ENCODE assay signal across 11 cellular contexts in genomic region chr14:77638738-77639137, GRCh38. TPM values are rescaled to one million over a fixed set of nuclear protein-coding genes. Genes with fewer than 3 reads are reported as not detected.
DNase-seq lines count a peak whose midpoint lies in the region.
"Had no signal": no experiment of that assay in that cellular context is flagged by ENCODE, and none has a peak within 500 bp of the region (broad histone marks: within the 10 kb centered on the region; RNA-seq: fewer than 3 reads in every experiment).

No MANE protein-coding gene starts in this region.

- no peak overlapping the region; the same call in 1 of the 2 replicates for H3K4me3 ChIP-seq in ACC112 (ENCODE audit: low read depth, low read length)
- no peak overlapping the region for H3K4me3 ChIP-seq in HAP-1
- H3K4me3 ChIP-seq: BLaER1 had no signal

- H3K79me2 ChIP-seq in ACC112 (ENCODE audit: control insufficient read depth, insufficient read depth, low read length, unreplicated experiment): no peaks in the 10 kb centered on the region

- DNase-seq in HS-27A (ENCODE audit: low read depth) (peak; percentile 87), amniotic stem cell (lab: John Stamatoyannopoulos, UW) (peak; percentile 88), islet precursor cell (peak; percentile 65), HAP-1 (ENCODE audit: low spot score in 2 of 2) (no peak), ureter (ENCODE audit: low spot score) (no peak), 8988T (no peak), NCI-H2171 treated with DMSO at 0.1 percent for 48 hours (lab: John Stamatoyannopoulos, UW) (no peak)
- DNase-seq: activated CD8-positive, alpha-beta memory T cell treated with anti-CD3 and anti-CD28 coated beads for 24 hours; NCI-H1930 had no signal

- H3K9me3 ChIP-seq in HAP-1: peaks cover 8% of the 10 kb centered on the region; the same call in 1 of the 2 replicates

- H3K27ac ChIP-seq in ACC112 (ENCODE audit: low read depth, low read length): peak overlapping the region; percentile 96
- H3K27ac ChIP-seq: BLaER1 had no signal

- in situ Hi-C loops in HAP-1 (cut with MboI; ENCODE audit: low sequenced_read_pairs): no loop called here

- H3K27me3 ChIP-seq in ACC112 (ENCODE audit: insufficient read depth, low read length): no peaks in the 10 kb centered on the region
- H3K27me3 ChIP-seq in HAP-1 (ENCODE audit: low read depth): no peaks in the 10 kb centered on the region

- no peaks in the 10 kb centered on the region for H3K36me3 ChIP-seq in ACC112 (ENCODE audit: insufficient read depth, low read length)
- H3K36me3 ChIP-seq in HAP-1 (replicated peaks): no peaks in the 10 kb centered on the region
- H3K36me3 ChIP-seq: BLaER1 had no signal

- H3K4me1 ChIP-seq in ACC112 (ENCODE audit: control insufficient read depth, insufficient read depth, low read length, unreplicated experiment): peaks cover 24% of the 10 kb centered on the region
- H3K4me1 ChIP-seq in HAP-1: peaks cover 4% of the 10 kb centered on the region

- peak overlapping the region; percentile 30 for H2AFZ ChIP-seq in ACC112 (ENCODE audit: low read length, unreplicated experiment)

RNA-seq across cellular contexts. Expression of gene SPTLC2, which starts 22.3 kb away (rescaled TPM):
- 49.9 TPM for total RNA-seq in ureter

Comparison
In these comparisons a context has a peak if more than half of its experiments do, and no peak if none do; other contexts are left out.
1. DNase-seq: peak in HS-27A (single experiment), amniotic stem cell (single experiment) and islet precursor cell (single experiment); none in HAP-1 (0 of 2), ureter (single experiment), 8988T (single experiment) and NCI-H2171 treated with DMSO at 0.1 percent for 48 hours (single experiment).